In genomic region chr16:53457670-53458069, GRCh38 we compare ENCODE assay signal across 8 cellular contexts. TPM values are rescaled to one million over a fixed set of nuclear protein-coding genes. Genes with fewer than 3 reads are reported as not detected.
DNase-seq lines count a peak whose midpoint lies in the region; ATAC-seq and TF ChIP-seq lines count a peak whose summit lies in the region.

No MANE protein-coding gene starts in this region.

- no peaks in the 10 kb centered on the region for H3K4me1 Mint-ChIP-seq in progenitor cell of endocrine pancreas (ENCODE audit: low read depth)

- H3K9me3 ChIP-seq in Peyer's patch: no peaks in the 10 kb centered on the region

- H3K36me3 ChIP-seq in Peyer's patch: peaks cover 0 to 96% (median 0%) of the 10 kb centered on the region in 3 donors

- peak overlapping the region; percentile 39 to 86 for H3K27ac Mint-ChIP-seq in activated naive CD4-positive, alpha-beta T cell treated with anti-CD3 and anti-CD28 coated beads, Interleukin-2, amount 50 U/mL, for 72 hours
- no peak overlapping the region for H3K27ac Mint-ChIP-seq in progenitor cell of endocrine pancreas

- peaks cover 0 to 3% (median 0%) of the 10 kb centered on the region in 4 donors for H3K4me1 ChIP-seq in Peyer's patch

- peak overlapping the region; percentile 37 to 63 (median 56) for H3K27ac ChIP-seq in Peyer's patch

- DNase-seq in Peyer's patch (peak in 2 of 3 donors; percentile 77 to 86), NCI-H2196 (lab: John Stamatoyannopoulos, UW; ENCODE audit: unreplicated experiment) (no peak), NCI-H1930 (lab: John Stamatoyannopoulos, UW) (no peak), progenitor cell of endocrine pancreas (ENCODE audit: low spot score, unreplicated experiment) (no peak)
- peak; percentile 54 to 75 for DNase-seq in activated naive CD4-positive, alpha-beta T cell treated with anti-CD3 and anti-CD28 coated beads, Interleukin-2, amount 50 U/mL, for 72 hours (ENCODE audit: low spot score in 2 of 2)
- peak; percentile 36 to 53 for DNase-seq in stimulated activated CD8-positive, alpha-beta memory T cell treated with anti-CD3 and anti-CD28 coated beads, Interleukin-4, amount 100 ng/mL, for 1 hour (ENCODE audit: low read depth in 2 of 2, low spot score in 1 of 2)

- no peak for TF ChIP-seq POLR2A in Peyer's patch (IDR thresholded peaks at IDR 0.05)

- peaks cover 15 to 58% of the 10 kb centered on the region in 2 donors for H3K36me3 Mint-ChIP-seq in activated naive CD4-positive, alpha-beta T cell treated with anti-CD3 and anti-CD28 coated beads, Interleukin-2, amount 50 U/mL, for 72 hours
- H3K36me3 Mint-ChIP-seq in progenitor cell of endocrine pancreas (ENCODE audit: insufficient read depth): peaks cover 20% of the 10 kb centered on the region

- H3K4me3 ChIP-seq in Peyer's patch: no peak overlapping the region

- peak; percentile 100 for ATAC-seq in GM18498 (IDR thresholded peaks at IDR 0.05; ENCODE audit: unreplicated experiment)
- ATAC-seq in HG02610 (IDR thresholded peaks at IDR 0.05; ENCODE audit: unreplicated experiment): peak; percentile 100
- ATAC-seq in activated naive CD4-positive, alpha-beta T cell treated with anti-CD3 and anti-CD28 coated beads, Interleukin-2, amount 50 U/mL, for 72 hours: peak; percentile 94 to 96

- no peaks in the 10 kb centered on the region for H3K27me3 ChIP-seq in Peyer's patch

- H3K27me3 Mint-ChIP-seq in progenitor cell of endocrine pancreas: no peaks in the 10 kb centered on the region

- no peak for TF ChIP-seq CTCF in Peyer's patch (IDR thresholded peaks at IDR 0.05)
- no peak for TF ChIP-seq CTCF in progenitor cell of endocrine pancreas (IDR thresholded peaks at IDR 0.05; ENCODE audit: unreplicated experiment)

- no peaks in the 10 kb centered on the region for H3K9me3 Mint-ChIP-seq in activated naive CD4-positive, alpha-beta T cell treated with anti-CD3 and anti-CD28 coated beads, Interleukin-2, amount 50 U/mL, for 72 hours
- H3K9me3 Mint-ChIP-seq in progenitor cell of endocrine pancreas (ENCODE audit: low read depth): no peaks in the 10 kb centered on the region

- H3K4me3 Mint-ChIP-seq in progenitor cell of endocrine pancreas (ENCODE audit: low read depth): no peak overlapping the region

RNA-seq across cellular contexts. Expression of gene RBL2, which starts 23.4 kb away (rescaled TPM):
- 100 to 1,000 TPM in 1 of 4 donors, 10 to 100 TPM in 3; 64.1 to 106 (median 88.4) TPM for total RNA-seq in Peyer's patch
- total RNA-seq in activated naive CD4-positive, alpha-beta T cell treated with anti-CD3 and anti-CD28 coated beads, Interleukin-2, amount 50 U/mL, for 72 hours: 10 to 100 TPM; 81.1 to 84.7 TPM
- total RNA-seq in progenitor cell of endocrine pancreas: 37.7 and 39.1 TPM in 2 replicates

RNA-seq across cellular contexts. Expression of gene AKTIP, which starts 45.3 kb away (rescaled TPM):
- total RNA-seq in Peyer's patch (10 to 100 TPM; 34.6 to 83.5 (median 43.6) TPM), progenitor cell of endocrine pancreas (36.5 and 43.2 TPM in 2 replicates)
- 10 to 100 TPM; 21.6 to 38.1 TPM for total RNA-seq in activated naive CD4-positive, alpha-beta T cell treated with anti-CD3 and anti-CD28 coated beads, Interleukin-2, amount 50 U/mL, for 72 hours

Comparison
In these comparisons a context has a peak if more than half of its experiments do, and no peak if none do; other contexts are left out.
1. DNase-seq: peak in Peyer's patch (2 of 3), activated naive CD4-positive, alpha-beta T cell treated with anti-CD3 and anti-CD28 coated beads, Interleukin-2, amount 50 U/mL, for 72 hours (2 of 2) and stimulated activated CD8-positive, alpha-beta memory T cell treated with anti-CD3 and anti-CD28 coated beads, Interleukin-4, amount 100 ng/mL, for 1 hour (2 of 2); none in NCI-H2196 (single experiment), NCI-H1930 (0 of 2) and progenitor cell of endocrine pancreas (single experiment).
2. Peak in every context shown above with its lines, with median percentiles within 50 percentile points of each other: ATAC-seq.